ENCODE assay signal across 16 cellular contexts in genomic region chr4:128658214-128658621, GRCh38.
DNase-seq lines count a peak whose midpoint lies in the region; ATAC-seq, FAIRE-seq and TF ChIP-seq lines count a peak whose summit lies in the region.
"Had no signal": no experiment of that assay in that cellular context is flagged by ENCODE, and none has a peak within 500 bp of the region (broad histone marks: within the 10 kb centered on the region; RNA-seq: fewer than 3 reads in every experiment).

No MANE protein-coding gene starts in this region.

- no peak for TF ChIP-seq CTCF in brain microvascular endothelial cell (IDR thresholded peaks at IDR 0.05; ENCODE audit: low read depth, low read length, missing control alignments)

- H3K27ac Mint-ChIP-seq in stimulated activated naive B cell treated with anti-CD40 and anti-IgM and Interleukin-4, amounts not matched to agents 10 μg/mL and 1 μg/mL and 100 μg/mL, for 72 hours = peak overlapping the region; percentile 52
- H3K27ac Mint-ChIP-seq: activated CD4-positive, alpha-beta T cell treated with anti-CD3 and anti-CD28 coated beads for 36 hours; CD4-positive, CD25-positive, alpha-beta regulatory T cell; nephron progenitor cell had no signal

- no peak for DNase-seq in GM12891 (ENCODE audit: insufficient read length, low spot score)
- DNase-seq in dermis blood vessel endothelial cell = peak; percentile 16
- DNase-seq in stimulated activated naive B cell treated with anti-CD40 and anti-IgM and Interleukin-4, amounts not matched to agents 10 μg/mL and 1 μg/mL and 100 μg/mL, for 72 hours = no peak
- DNase-seq in brain microvascular endothelial cell = no peak
- DNase-seq in epidermal melanocyte (ENCODE audit: insufficient read length, low spot score) = no peak
- DNase-seq in NCI-H2227 (lab: John Stamatoyannopoulos, UW; ENCODE audit: unreplicated experiment) = no peak
- DNase-seq: activated CD4-positive, alpha-beta T cell treated with anti-CD3 and anti-CD28 coated beads for 36 hours; CD4-positive, CD25-positive, alpha-beta regulatory T cell; KG1; NCI-H2029 treated with DMSO at 0.1 percent for 48 hours; nephron progenitor cell; stimulated activated CD4-positive, alpha-beta T cell treated with anti-CD3 and anti-CD28 coated beads, Interleukin-12 subunit alpha, Interleukin-12 subunit beta, amount 100 ng/mL, for 4 hours had no signal

- peak; percentile 70 for ATAC-seq in HG02588 (IDR thresholded peaks at IDR 0.05; ENCODE audit: unreplicated experiment)
- ATAC-seq in stimulated activated naive B cell treated with anti-CD40 and anti-IgM and Interleukin-4, amounts not matched to agents 10 μg/mL and 1 μg/mL and 100 μg/mL, for 72 hours (replicated peaks) = no peak
- ATAC-seq in GM21360 (IDR thresholded peaks at IDR 0.05; ENCODE audit: unreplicated experiment) = no peak
- ATAC-seq: activated CD4-positive, alpha-beta T cell treated with anti-CD3 and anti-CD28 coated beads for 36 hours; HCT116 had no signal

- H3K4me1 Mint-ChIP-seq in stimulated activated naive B cell treated with anti-CD40 and anti-IgM and Interleukin-4, amounts not matched to agents 10 μg/mL and 1 μg/mL and 100 μg/mL, for 72 hours = peaks cover 10 to 12% of the 10 kb centered on the region in 2 donors

- H3K36me3 Mint-ChIP-seq in stimulated activated naive B cell treated with anti-CD40 and anti-IgM and Interleukin-4, amounts not matched to agents 10 μg/mL and 1 μg/mL and 100 μg/mL, for 72 hours = no peaks in the 10 kb centered on the region
- H3K36me3 Mint-ChIP-seq: CD4-positive, CD25-positive, alpha-beta regulatory T cell had no signal

- peaks cover 0 to 2% of the 10 kb centered on the region in 2 donors for H3K9me3 Mint-ChIP-seq in stimulated activated naive B cell treated with anti-CD40 and anti-IgM and Interleukin-4, amounts not matched to agents 10 μg/mL and 1 μg/mL and 100 μg/mL, for 72 hours

- no peaks in the 10 kb centered on the region for H3K27me3 Mint-ChIP-seq in stimulated activated naive B cell treated with anti-CD40 and anti-IgM and Interleukin-4, amounts not matched to agents 10 μg/mL and 1 μg/mL and 100 μg/mL, for 72 hours
- H3K27me3 Mint-ChIP-seq: CD4-positive, CD25-positive, alpha-beta regulatory T cell had no signal

- H3K27me3 ChIP-seq in brain microvascular endothelial cell (replicated peaks) = no peaks in the 10 kb centered on the region

- in situ Hi-C loops in brain microvascular endothelial cell (cut with HindIII; ENCODE audit: low pct_ligation_motif_present, low sequenced_read_pairs) = no loop called here

- H3K4me3 ChIP-seq in brain microvascular endothelial cell (ENCODE audit: low read depth, low read length) = no peak overlapping the region

- no peak overlapping the region for H3K4me3 Mint-ChIP-seq in stimulated activated naive B cell treated with anti-CD40 and anti-IgM and Interleukin-4, amounts not matched to agents 10 μg/mL and 1 μg/mL and 100 μg/mL, for 72 hours
- H3K4me3 Mint-ChIP-seq: activated CD4-positive, alpha-beta T cell treated with anti-CD3 and anti-CD28 coated beads for 36 hours; CD4-positive, CD25-positive, alpha-beta regulatory T cell; nephron progenitor cell had no signal

- peak; percentile 77 for FAIRE-seq in GM12891 (lab: Jason Lieb, UNC)
- FAIRE-seq: islet of Langerhans had no signal

- no peak for TF ChIP-seq POLR2A in GM12891 (IDR thresholded peaks at IDR 0.05; ENCODE audit: low read depth, low read length)

- no peak overlapping the region for H3K27ac ChIP-seq in brain microvascular endothelial cell

- no peaks in the 10 kb centered on the region for H3K36me3 ChIP-seq in brain microvascular endothelial cell (replicated peaks)

TF ChIP-seq in GM12891, 5 proteins besides CTCF, POLR2A, EP300 and RAD21:
- TF ChIP-seq SPI1 (IDR thresholded peaks at IDR 0.05; ENCODE audit: low read depth, low read length) (no peak), POLR2AphosphoS5 (IDR thresholded peaks at IDR 0.05; ENCODE audit: low read depth, low read length) (no peak), PAX5 (IDR thresholded peaks at IDR 0.05; ENCODE audit: insufficient read depth, low read length, severe bottlenecking) (no peak), TAF1 (IDR thresholded peaks at IDR 0.05; ENCODE audit: low read depth, low read length) (no peak), POU2F2 (IDR thresholded peaks at IDR 0.05; ENCODE audit: low read depth, low read length) (no peak)
